20 cellular contexts compared by ENCODE assay signal in genomic region chr4:1572964-1573720, GRCh38.
DNase-seq lines count a peak whose midpoint lies in the region; ATAC-seq and TF ChIP-seq lines count a peak whose summit lies in the region.
"Had no signal": no experiment of that assay in that cellular context is flagged by ENCODE, and none has a peak within 500 bp of the region (broad histone marks: within the 10 kb centered on the region; RNA-seq: fewer than 3 reads in every experiment).

No MANE protein-coding gene starts in this region.

- no peak for TF ChIP-seq POLR2A in spleen (IDR thresholded peaks at IDR 0.05)

- H3K9me3 ChIP-seq in T-helper 17 cell (ENCODE audit: control insufficient read depth, low read length, poor library complexity, severe bottlenecking) (no peaks in the 10 kb centered on the region), spleen (no peaks in the 10 kb centered on the region)
- H3K9me3 ChIP-seq: BLaER1, MG63, SK-N-SH had no signal

- H3K9me3 Mint-ChIP-seq in activated naive CD8-positive, alpha-beta T cell treated with anti-CD3 and anti-CD28 coated beads, Interleukin-2, amount 10 ng/mL, durations not matched to agents 7 days and 5 days: no peaks in the 10 kb centered on the region
- H3K9me3 Mint-ChIP-seq in activated naive CD8-positive, alpha-beta T cell treated with anti-CD3 and anti-CD28 coated beads for 36 hours: no peaks in the 10 kb centered on the region
- no peaks in the 10 kb centered on the region for H3K9me3 Mint-ChIP-seq in immature natural killer cell
- H3K9me3 Mint-ChIP-seq: CD8-positive, alpha-beta memory T cell had no signal

- H3K27me3 Mint-ChIP-seq in activated naive CD8-positive, alpha-beta T cell treated with anti-CD3 and anti-CD28 coated beads, Interleukin-2, amount 10 ng/mL, durations not matched to agents 7 days and 5 days: peaks cover 3% of the 10 kb centered on the region
- H3K27me3 Mint-ChIP-seq in activated naive CD8-positive, alpha-beta T cell treated with anti-CD3 and anti-CD28 coated beads for 36 hours: no peaks in the 10 kb centered on the region
- H3K27me3 Mint-ChIP-seq in T-helper 17 cell: peaks cover 4% of the 10 kb centered on the region
- peaks cover 0 to 5% (median 1%) of the 10 kb centered on the region in 3 donors for H3K27me3 Mint-ChIP-seq in immature natural killer cell (ENCODE audit: low read depth in 3 of 3)

- DNase-seq in activated naive CD8-positive, alpha-beta T cell treated with anti-CD3 and anti-CD28 coated beads, Interleukin-2, amount 10 ng/mL, durations not matched to agents 7 days and 5 days: no peak
- DNase-seq in activated naive CD8-positive, alpha-beta T cell treated with anti-CD3 and anti-CD28 coated beads for 36 hours: no peak
- DNase-seq in T-helper 17 cell (no peak), immature natural killer cell (no peak), spleen (peak; percentile 2), GDM1 (lab: John Stamatoyannopoulos, UW) (no peak)
- DNase-seq: CD8-positive, alpha-beta memory T cell; DND-41; Karpas-422; MG63; NCI-H1092 treated with DMSO at 0.1 percent for 48 hours; NCI-H1694; NCI-H2227 treated with DMSO at 0.1 percent for 48 hours; NCI-H524; SK-N-SH had no signal

- peaks cover 0 to 22% (median 10%) of the 10 kb centered on the region in 7 donors for H3K27me3 ChIP-seq in spleen (replicated peaks in 1 of 7)
- H3K27me3 ChIP-seq: MG63 had no signal

- H3K27ac Mint-ChIP-seq in activated naive CD8-positive, alpha-beta T cell treated with anti-CD3 and anti-CD28 coated beads, Interleukin-2, amount 10 ng/mL, durations not matched to agents 7 days and 5 days: peak overlapping the region; percentile 2
- no peak overlapping the region for H3K27ac Mint-ChIP-seq in activated naive CD8-positive, alpha-beta T cell treated with anti-CD3 and anti-CD28 coated beads for 36 hours
- no peak overlapping the region for H3K27ac Mint-ChIP-seq in T-helper 17 cell
- H3K27ac Mint-ChIP-seq in immature natural killer cell: peak overlapping the region in 4 of 6 donors; percentile 23 to 62 (median 43)

- POLR2A ChIA-PET in activated naive CD8-positive, alpha-beta T cell treated with anti-CD3 and anti-CD28 coated beads, Interleukin-2, amount 10 ng/mL, durations not matched to agents 7 days and 5 days (lab: Charles Lee): interaction anchor here (0.5 kb wide), 1 partner anchor 795 kb away, joined by 3 read pairs; no protein-coding TSS in a partner anchor

- H3K27ac ChIP-seq in spleen: no peak overlapping the region
- H3K27ac ChIP-seq: BLaER1 had no signal

- no peaks in the 10 kb centered on the region for H3K36me3 Mint-ChIP-seq in activated naive CD8-positive, alpha-beta T cell treated with anti-CD3 and anti-CD28 coated beads, Interleukin-2, amount 10 ng/mL, durations not matched to agents 7 days and 5 days
- H3K36me3 Mint-ChIP-seq in activated naive CD8-positive, alpha-beta T cell treated with anti-CD3 and anti-CD28 coated beads for 36 hours: no peaks in the 10 kb centered on the region
- no peaks in the 10 kb centered on the region for H3K36me3 Mint-ChIP-seq in T-helper 17 cell (ENCODE audit: low read depth)
- no peaks in the 10 kb centered on the region for H3K36me3 Mint-ChIP-seq in immature natural killer cell
- H3K36me3 Mint-ChIP-seq: CD8-positive, alpha-beta memory T cell had no signal

- H3K36me3 ChIP-seq in spleen: no peaks in the 10 kb centered on the region
- H3K36me3 ChIP-seq: BLaER1, MG63 had no signal

- no peaks in the 10 kb centered on the region for H3K4me1 Mint-ChIP-seq in activated naive CD8-positive, alpha-beta T cell treated with anti-CD3 and anti-CD28 coated beads, Interleukin-2, amount 10 ng/mL, durations not matched to agents 7 days and 5 days
- H3K4me1 Mint-ChIP-seq in activated naive CD8-positive, alpha-beta T cell treated with anti-CD3 and anti-CD28 coated beads for 36 hours: no peaks in the 10 kb centered on the region
- H3K4me1 Mint-ChIP-seq in T-helper 17 cell (peaks cover 4% of the 10 kb centered on the region), immature natural killer cell (no peaks in the 10 kb centered on the region)

- WGBS in spleen, 5 donors: 66 to 82% (median 75%) methylated on average over 2 of the region's 2 CpGs

- no peak overlapping the region for H3K4me3 ChIP-seq in spleen
- H3K4me3 ChIP-seq: BLaER1, MG63 had no signal

- H3K4me1 ChIP-seq in spleen: peaks cover 0 to 20% (median 2%) of the 10 kb centered on the region in 6 donors

- H3K4me3 Mint-ChIP-seq in activated naive CD8-positive, alpha-beta T cell treated with anti-CD3 and anti-CD28 coated beads, Interleukin-2, amount 10 ng/mL, durations not matched to agents 7 days and 5 days: no peak overlapping the region
- no peak overlapping the region for H3K4me3 Mint-ChIP-seq in activated naive CD8-positive, alpha-beta T cell treated with anti-CD3 and anti-CD28 coated beads for 36 hours
- H3K4me3 Mint-ChIP-seq in T-helper 17 cell (peak overlapping the region; percentile 7), immature natural killer cell (no peak overlapping the region)
- H3K4me3 Mint-ChIP-seq: CD8-positive, alpha-beta memory T cell had no signal

- intact Hi-C loops in spleen (cut with DNase I; ENCODE audit: low total_unique reads): no loop called here

- TF ChIP-seq CTCF in spleen (IDR thresholded peaks at IDR 0.05 in 8 of 11, conservative IDR thresholded peaks at IDR 0.05 in 3 of 11): no peak

- no peak for ATAC-seq in activated naive CD8-positive, alpha-beta T cell treated with anti-CD3 and anti-CD28 coated beads, Interleukin-2, amount 10 ng/mL, durations not matched to agents 7 days and 5 days (ENCODE audit: low read depth)
- ATAC-seq in T-helper 17 cell (no peak), GM19023 (IDR thresholded peaks at IDR 0.05; ENCODE audit: unreplicated experiment) (no peak), HG03135 (IDR thresholded peaks at IDR 0.05; ENCODE audit: unreplicated experiment) (no peak)
- ATAC-seq: Panc1, Right ventricle myocardium inferior had no signal

Comparison
In these comparisons a context has a peak if more than half of its experiments do, and no peak if none do; other contexts are left out.
1. H3K27ac Mint-ChIP-seq: peak in activated naive CD8-positive, alpha-beta T cell treated with anti-CD3 and anti-CD28 coated beads, Interleukin-2, amount 10 ng/mL, durations not matched to agents 7 days and 5 days (single experiment) and immature natural killer cell (4 of 6); none in activated naive CD8-positive, alpha-beta T cell treated with anti-CD3 and anti-CD28 coated beads for 36 hours (single experiment) and T-helper 17 cell (single experiment).